Comparison of ENCODE assay signal across 1 cellular context in genomic region chr16:66617728-66618127, GRCh38.
TF ChIP-seq lines count a peak whose summit lies in the region.

No MANE protein-coding gene starts in this region.

TF ChIP-seq in HepG2, 621 proteins besides CTCF, POLR2A, EP300 and RAD21:
- TF ChIP-seq ZBTB21 (CRISPR knock-in tag; IDR thresholded peaks at IDR 0.05), result no peak
- TF ChIP-seq, protein P1, sequence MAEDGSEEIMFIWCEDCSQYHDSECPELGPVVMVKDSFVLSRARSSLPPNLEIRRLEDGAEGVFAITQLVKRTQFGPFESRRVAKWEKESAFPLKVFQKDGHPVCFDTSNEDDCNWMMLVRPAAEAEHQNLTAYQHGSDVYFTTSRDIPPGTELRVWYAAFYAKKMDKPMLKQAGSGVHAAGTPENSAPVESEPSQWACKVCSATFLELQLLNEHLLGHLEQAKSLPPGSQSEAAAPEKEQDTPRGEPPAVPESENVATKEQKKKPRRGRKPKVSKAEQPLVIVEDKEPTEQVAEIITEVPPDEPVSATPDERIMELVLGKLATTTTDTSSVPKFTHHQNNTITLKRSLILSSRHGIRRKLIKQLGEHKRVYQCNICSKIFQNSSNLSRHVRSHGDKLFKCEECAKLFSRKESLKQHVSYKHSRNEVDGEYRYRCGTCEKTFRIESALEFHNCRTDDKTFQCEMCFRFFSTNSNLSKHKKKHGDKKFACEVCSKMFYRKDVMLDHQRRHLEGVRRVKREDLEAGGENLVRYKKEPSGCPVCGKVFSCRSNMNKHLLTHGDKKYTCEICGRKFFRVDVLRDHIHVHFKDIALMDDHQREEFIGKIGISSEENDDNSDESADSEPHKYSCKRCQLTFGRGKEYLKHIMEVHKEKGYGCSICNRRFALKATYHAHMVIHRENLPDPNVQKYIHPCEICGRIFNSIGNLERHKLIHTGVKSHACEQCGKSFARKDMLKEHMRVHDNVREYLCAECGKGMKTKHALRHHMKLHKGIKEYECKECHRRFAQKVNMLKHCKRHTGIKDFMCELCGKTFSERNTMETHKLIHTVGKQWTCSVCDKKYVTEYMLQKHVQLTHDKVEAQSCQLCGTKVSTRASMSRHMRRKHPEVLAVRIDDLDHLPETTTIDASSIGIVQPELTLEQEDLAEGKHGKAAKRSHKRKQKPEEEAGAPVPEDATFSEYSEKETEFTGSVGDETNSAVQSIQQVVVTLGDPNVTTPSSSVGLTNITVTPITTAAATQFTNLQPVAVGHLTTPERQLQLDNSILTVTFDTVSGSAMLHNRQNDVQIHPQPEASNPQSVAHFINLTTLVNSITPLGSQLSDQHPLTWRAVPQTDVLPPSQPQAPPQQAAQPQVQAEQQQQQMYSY (CRISPR knock-in tag; IDR thresholded peaks at IDR 0.05), result no peak
- peak; percentile 59; the same call in 1 of the 2 replicates for TF ChIP-seq ZBTB38 (CRISPR knock-in tag; IDR thresholded peaks at IDR 0.05)
- TF ChIP-seq SMAD1 (CRISPR knock-in tag; IDR thresholded peaks at IDR 0.05; ENCODE audit: borderline replicate concordance, low read depth), result no peak
- 0 out of 2 replicates have a peak, but pooled peaks have one; percentile 17 for TF ChIP-seq HOXD1 (CRISPR knock-in tag; IDR thresholded peaks at IDR 0.05)
- TF ChIP-seq ZNF577 (CRISPR knock-in tag; IDR thresholded peaks at IDR 0.05; ENCODE audit: borderline replicate concordance, low read depth), result no peak
- TF ChIP-seq, protein P2, sequence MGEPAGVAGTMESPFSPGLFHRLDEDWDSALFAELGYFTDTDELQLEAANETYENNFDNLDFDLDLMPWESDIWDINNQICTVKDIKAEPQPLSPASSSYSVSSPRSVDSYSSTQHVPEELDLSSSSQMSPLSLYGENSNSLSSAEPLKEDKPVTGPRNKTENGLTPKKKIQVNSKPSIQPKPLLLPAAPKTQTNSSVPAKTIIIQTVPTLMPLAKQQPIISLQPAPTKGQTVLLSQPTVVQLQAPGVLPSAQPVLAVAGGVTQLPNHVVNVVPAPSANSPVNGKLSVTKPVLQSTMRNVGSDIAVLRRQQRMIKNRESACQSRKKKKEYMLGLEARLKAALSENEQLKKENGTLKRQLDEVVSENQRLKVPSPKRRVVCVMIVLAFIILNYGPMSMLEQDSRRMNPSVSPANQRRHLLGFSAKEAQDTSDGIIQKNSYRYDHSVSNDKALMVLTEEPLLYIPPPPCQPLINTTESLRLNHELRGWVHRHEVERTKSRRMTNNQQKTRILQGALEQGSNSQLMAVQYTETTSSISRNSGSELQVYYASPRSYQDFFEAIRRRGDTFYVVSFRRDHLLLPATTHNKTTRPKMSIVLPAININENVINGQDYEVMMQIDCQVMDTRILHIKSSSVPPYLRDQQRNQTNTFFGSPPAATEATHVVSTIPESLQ (CRISPR knock-in tag; conservative IDR thresholded peaks at IDR 0.05), result no peak
- TF ChIP-seq ZNF687 (CRISPR knock-in tag; IDR thresholded peaks at IDR 0.05), result peak; percentile 48
- no peak for TF ChIP-seq SRY (CRISPR knock-in tag; IDR thresholded peaks at IDR 0.05)
- no peak for TF ChIP-seq RNF2 (conservative IDR thresholded peaks at IDR 0.05; ENCODE audit: low read depth)
- no peak for TF ChIP-seq ZNF256 (CRISPR knock-in tag; conservative IDR thresholded peaks at IDR 0.05)
- 0 out of 2 replicates have a peak, but pooled peaks have one; percentile 35 for TF ChIP-seq NRL (CRISPR knock-in tag; IDR thresholded peaks at IDR 0.05; ENCODE audit: borderline replicate concordance)
- TF ChIP-seq PRDM10 (CRISPR knock-in tag; IDR thresholded peaks at IDR 0.05; ENCODE audit: low read depth), result no peak
TF ChIP-seq in HepG2: peak in this region for 4.
